20 cellular contexts compared by ENCODE assay signal in the genomic region with DNA sequence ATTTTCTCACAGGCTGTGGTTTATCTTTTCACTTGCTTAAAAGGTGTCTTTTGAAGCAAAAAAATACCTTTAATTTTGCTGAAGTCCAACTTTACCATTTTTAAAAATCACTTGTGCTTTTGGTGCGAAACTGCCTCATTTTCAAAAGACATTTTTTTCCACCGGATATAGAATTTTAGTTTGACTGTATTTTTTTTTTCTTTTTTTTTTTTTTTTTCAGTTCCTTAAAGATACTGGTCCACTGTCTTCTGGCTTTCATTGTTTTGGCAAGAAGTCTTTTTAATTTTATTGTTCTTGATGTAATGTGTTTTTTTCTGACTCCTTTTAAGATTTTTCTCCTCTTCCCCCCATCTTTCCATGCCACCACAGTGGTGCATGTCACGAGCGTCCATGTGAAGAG.
DNase-seq lines count a peak whose midpoint lies in the region; ATAC-seq and TF ChIP-seq lines count a peak whose summit lies in the region.
"Had no signal": no experiment of that assay in that cellular context is flagged by ENCODE, and none has a peak within 500 bp of the region (broad histone marks: within the 10 kb centered on the region; RNA-seq: fewer than 3 reads in every experiment).

No MANE protein-coding gene starts in this region.

- H4K5ac ChIP-seq in H9 (ENCODE audit: insufficient read length, low read depth, low read length) = no peak overlapping the region

- H3K36me3 ChIP-seq in testis (ENCODE audit: low read depth, missing control alignments) = no peaks in the 10 kb centered on the region
- H3K36me3 ChIP-seq: cardiac muscle cell, ovary, tibial nerve had no signal

- H3T11ph ChIP-seq in H9 (ENCODE audit: low read length) = no peak overlapping the region

- H2BK120ac ChIP-seq in H9 (ENCODE audit: low read depth, low read length, poor library complexity, severe bottlenecking) = no peak overlapping the region

- no peak overlapping the region for H3K56ac ChIP-seq in H9 (ENCODE audit: insufficient read length, low read depth, low read length)

- H3K23ac ChIP-seq in H9 (ENCODE audit: insufficient read length, low read depth, low read length) = no peak overlapping the region

- no peaks in the 10 kb centered on the region for H3K23me2 ChIP-seq in H9 (ENCODE audit: insufficient read length, low read depth, low read length, poor library complexity, severe bottlenecking)

- peak overlapping the region; percentile 47 for H3K27ac Mint-ChIP-seq in activated CD4-positive, alpha-beta T cell treated with anti-CD3 and anti-CD28 coated beads for 36 hours
- H3K27ac Mint-ChIP-seq in H9 = peak overlapping the region; percentile 71 to 87 (median 79); a peak in 4 of 7 replicates
- H3K27ac Mint-ChIP-seq in activated naive CD8-positive, alpha-beta T cell treated with anti-CD3 and anti-CD28 coated beads for 36 hours = peak overlapping the region; percentile 85
- H3K27ac Mint-ChIP-seq in natural killer cell treated with Interleukin-12 subunit alpha and Interleukin-12 subunit beta and Interleukin-15 and Interleukin-18, amount 100 ng/mL, for 72 hours = peak overlapping the region in 1 of 2 donors; percentile 71

- H3K4me3 ChIP-seq in testis = no peak overlapping the region
- H3K4me3 ChIP-seq: cardiac muscle cell, mucosa of descending colon, ovary had no signal

- H3K18ac ChIP-seq in H9 (ENCODE audit: insufficient read length, low read depth, low read length) = no peak overlapping the region

- no peak overlapping the region for H2BK15ac ChIP-seq in H9 (ENCODE audit: low read depth, low read length)

- H3K9ac ChIP-seq in H9 (ENCODE audit: extremely low read depth, insufficient read length, low read length) = no peak overlapping the region

- H3K27me3 Mint-ChIP-seq in activated CD4-positive, alpha-beta T cell treated with anti-CD3 and anti-CD28 coated beads for 36 hours = no peaks in the 10 kb centered on the region
- no peaks in the 10 kb centered on the region for H3K27me3 Mint-ChIP-seq in H9 (ENCODE audit: low read depth)
- H3K27me3 Mint-ChIP-seq in activated naive CD8-positive, alpha-beta T cell treated with anti-CD3 and anti-CD28 coated beads for 36 hours = no peaks in the 10 kb centered on the region
- no peaks in the 10 kb centered on the region for H3K27me3 Mint-ChIP-seq in natural killer cell treated with Interleukin-12 subunit alpha and Interleukin-12 subunit beta and Interleukin-15 and Interleukin-18, amount 100 ng/mL, for 72 hours
- H3K27me3 Mint-ChIP-seq: activated CD4-positive, alpha-beta T cell treated with anti-CD3 and anti-CD28 coated beads, Interleukin-2, amount 10 ng/mL, durations not matched to agents 7 days and 5 days had no signal

- WGBS in H9 (ENCODE audit: extremely low coverage, insufficient read length, low lambda C conversion rate) = no CpG with 5 or more reads among the region's 4 CpGs
- WGBS in testis, 2 donors = 95 to 97% methylated on average over 4 of the region's 4 CpGs

- H3K9me3 Mint-ChIP-seq in activated CD4-positive, alpha-beta T cell treated with anti-CD3 and anti-CD28 coated beads for 36 hours (ENCODE audit: low read depth) = no peaks in the 10 kb centered on the region
- no peaks in the 10 kb centered on the region for H3K9me3 Mint-ChIP-seq in H9
- H3K9me3 Mint-ChIP-seq in activated naive CD8-positive, alpha-beta T cell treated with anti-CD3 and anti-CD28 coated beads for 36 hours = no peaks in the 10 kb centered on the region
- H3K9me3 Mint-ChIP-seq in natural killer cell treated with Interleukin-12 subunit alpha and Interleukin-12 subunit beta and Interleukin-15 and Interleukin-18, amount 100 ng/mL, for 72 hours = no peaks in the 10 kb centered on the region
- H3K9me3 Mint-ChIP-seq: activated CD4-positive, alpha-beta T cell treated with anti-CD3 and anti-CD28 coated beads, Interleukin-2, amount 10 ng/mL, durations not matched to agents 7 days and 5 days had no signal

- peaks cover 9% of the 10 kb centered on the region; the same call in 1 of the 2 replicates for H3K79me2 ChIP-seq in H9 (ENCODE audit: insufficient read depth, low read length)

- peaks cover 4% of the 10 kb centered on the region for H3K79me1 ChIP-seq in H9 (ENCODE audit: insufficient read depth, low read depth, low read length, poor library complexity, severe bottlenecking)

- H3K4me1 Mint-ChIP-seq in activated CD4-positive, alpha-beta T cell treated with anti-CD3 and anti-CD28 coated beads for 36 hours = peaks cover 87% of the 10 kb centered on the region
- H3K4me1 Mint-ChIP-seq in H9 = peaks cover 56 to 63% of the 10 kb centered on the region in 2 experiments
- H3K4me1 Mint-ChIP-seq in activated naive CD8-positive, alpha-beta T cell treated with anti-CD3 and anti-CD28 coated beads for 36 hours = peaks cover 71% of the 10 kb centered on the region
- H3K4me1 Mint-ChIP-seq in natural killer cell treated with Interleukin-12 subunit alpha and Interleukin-12 subunit beta and Interleukin-15 and Interleukin-18, amount 100 ng/mL, for 72 hours (ENCODE audit: low read depth in 2 of 2) = peaks cover 45 to 46% of the 10 kb centered on the region in 2 donors

- POLR2A ChIA-PET in activated CD4-positive, alpha-beta T cell treated with anti-CD3 and anti-CD28 coated beads for 36 hours (lab: Charles Lee) = no interaction called here

- peaks cover 1% of the 10 kb centered on the region for H3K36me3 Mint-ChIP-seq in activated CD4-positive, alpha-beta T cell treated with anti-CD3 and anti-CD28 coated beads for 36 hours (ENCODE audit: low read depth)
- H3K36me3 Mint-ChIP-seq in H9 (ENCODE audit: insufficient read depth in 1 of 3, low read depth in 3 of 3) = no peaks in the 10 kb centered on the region
- peaks cover 4% of the 10 kb centered on the region for H3K36me3 Mint-ChIP-seq in activated naive CD8-positive, alpha-beta T cell treated with anti-CD3 and anti-CD28 coated beads for 36 hours
- no peaks in the 10 kb centered on the region for H3K36me3 Mint-ChIP-seq in natural killer cell treated with Interleukin-12 subunit alpha and Interleukin-12 subunit beta and Interleukin-15 and Interleukin-18, amount 100 ng/mL, for 72 hours

- no peak overlapping the region for H2BK20ac ChIP-seq in H9 (ENCODE audit: low read depth, low read length, poor library complexity, severe bottlenecking)

- TF ChIP-seq CTCF in H9 (conservative IDR thresholded peaks at IDR 0.05) = no peak
- TF ChIP-seq CTCF in testis (IDR thresholded peaks at IDR 0.05) = no peak

- intact Hi-C loops in activated CD4-positive, alpha-beta T cell treated with anti-CD3 and anti-CD28 coated beads for 36 hours (cut with DNase I, micrococcal nuclease) = loop anchor here (5.0 kb wide), 2 partner anchors 118 to 198 kb away; a partner anchor contains a TSS
- intact Hi-C loops in left colon (cut with DNase I, micrococcal nuclease) (no loop called here), testis (cut with DNase I; ENCODE audit: low total_unique reads) (no loop called here)

- H3K9me3 ChIP-seq in H9 (ENCODE audit: control insufficient read depth, low read depth, low read length) (no peaks in the 10 kb centered on the region), testis (no peaks in the 10 kb centered on the region)
- H3K9me3 ChIP-seq: mucosa of descending colon, ovary, tibial nerve had no signal

- H3K4me1 ChIP-seq in H9 (ENCODE audit: insufficient read depth, low read length) = peaks cover 7% of the 10 kb centered on the region
- H3K4me1 ChIP-seq in testis = peaks cover 4% of the 10 kb centered on the region

- no peak overlapping the region for H4K8ac ChIP-seq in H9 (replicated peaks; ENCODE audit: insufficient read length, low read depth, low read length)

- no peaks in the 10 kb centered on the region for H3K27me3 ChIP-seq in H9 (ENCODE audit: insufficient read depth, low read length)
- no peaks in the 10 kb centered on the region for H3K27me3 ChIP-seq in testis
- H3K27me3 ChIP-seq: cardiac muscle cell, ovary, tibial nerve had no signal

- peak overlapping the region; percentile 58 for H3K4me3 Mint-ChIP-seq in activated CD4-positive, alpha-beta T cell treated with anti-CD3 and anti-CD28 coated beads for 36 hours
- H3K4me3 Mint-ChIP-seq in H9 = peak overlapping the region in 1 of 2 experiments; percentile 5; a peak in 2 of 5 replicates
- H3K4me3 Mint-ChIP-seq in activated naive CD8-positive, alpha-beta T cell treated with anti-CD3 and anti-CD28 coated beads for 36 hours = peak overlapping the region; percentile 74
- H3K4me3 Mint-ChIP-seq in natural killer cell treated with Interleukin-12 subunit alpha and Interleukin-12 subunit beta and Interleukin-15 and Interleukin-18, amount 100 ng/mL, for 72 hours = peak overlapping the region; percentile 64

- CTCF ChIA-PET in activated CD4-positive, alpha-beta T cell treated with anti-CD3 and anti-CD28 coated beads for 36 hours (lab: Charles Lee) = interaction anchor here (1.5 kb wide), 1 partner anchor 10 kb away, joined by 3 read pairs; no protein-coding TSS in a partner anchor

- H3K27ac ChIP-seq in H9 (ENCODE audit: insufficient read length, low read depth, low read length) (no peak overlapping the region), testis (no peak overlapping the region)
- H3K27ac ChIP-seq: cardiac muscle cell, ovary, tibial nerve had no signal

- no peak overlapping the region for H4K91ac ChIP-seq in H9 (ENCODE audit: insufficient read length, low read depth, low read length)

- H3K14ac ChIP-seq in H9 (ENCODE audit: insufficient read depth, low read length) = no peak overlapping the region

- H3K4me2 ChIP-seq in H9 (ENCODE audit: insufficient read depth, insufficient read length, low read length) = no peak overlapping the region

- no peaks in the 10 kb centered on the region for H4K20me1 ChIP-seq in H9 (ENCODE audit: control insufficient read depth, insufficient read depth, insufficient read length)

- no peak overlapping the region for H2AFZ ChIP-seq in H9 (ENCODE audit: low read length)

- no peak overlapping the region for H2BK12ac ChIP-seq in H9 (ENCODE audit: insufficient read length, low read depth, low read length)

- no peak overlapping the region for H2BK5ac ChIP-seq in H9 (ENCODE audit: insufficient read length, low read length)

- no peak for DNase-seq in activated CD4-positive, alpha-beta T cell treated with anti-CD3 and anti-CD28 coated beads for 36 hours
- DNase-seq in activated CD4-positive, alpha-beta T cell treated with anti-CD3 and anti-CD28 coated beads, Interleukin-2, amount 50 U/mL, for 4 hours = no peak
- no peak for DNase-seq in H9
- no peak for DNase-seq in activated naive CD8-positive, alpha-beta T cell treated with anti-CD3 and anti-CD28 coated beads for 36 hours
- no peak for DNase-seq in natural killer cell treated with Interleukin-12 subunit alpha and Interleukin-12 subunit beta and Interleukin-15 and Interleukin-18, amount 100 ng/mL, for 72 hours (ENCODE audit: low spot score)
- DNase-seq in left colon = no peak
- no peak for DNase-seq in testis
- DNase-seq in NCI-H1105 treated with DMSO at 0.1 percent for 48 hours (lab: John Stamatoyannopoulos, UW) = no peak
- DNase-seq: activated CD4-positive, alpha-beta T cell treated with anti-CD3 and anti-CD28 coated beads, Interleukin-2, amount 10 ng/mL, durations not matched to agents 7 days and 5 days; activated gamma-delta T cell treated with Interleukin-2 at 50 U/mL for 16 hours; effector CD4-positive, alpha-beta T cell; KG1; mucosa of descending colon; NCI-H1417 treated with DMSO at 0.1 percent for 48 hours; ovary; Right ventricle myocardium superior; stimulated activated CD4-positive, alpha-beta T cell treated with anti-CD3 and anti-CD28 coated beads, Interleukin-2, amount 100 ng/mL, for 48 hours; stimulated activated CD8-positive, alpha-beta memory T cell treated with anti-CD3 and anti-CD28 coated beads, Interleukin-4, amount 100 ng/mL, for 48 hours had no signal

- no peak for TF ChIP-seq POLR2A in testis (IDR thresholded peaks at IDR 0.05)

- H3K4ac ChIP-seq in H9 (ENCODE audit: low read depth, low read length) = no peak overlapping the region

- ATAC-seq in activated CD4-positive, alpha-beta T cell treated with anti-CD3 and anti-CD28 coated beads for 36 hours = no peak
- ATAC-seq in natural killer cell treated with Interleukin-12 subunit alpha and Interleukin-12 subunit beta and Interleukin-15 and Interleukin-18, amount 100 ng/mL, for 72 hours = no peak
- ATAC-seq in left colon = no peak
- ATAC-seq: mucosa of descending colon had no signal

- H2AK5ac ChIP-seq in H9 (ENCODE audit: insufficient read length, low read length) = no peak overlapping the region

Comparison
In these comparisons a context has a peak if more than half of its experiments do, and no peak if none do; other contexts are left out.
1. intact Hi-C loops: an anchor here in activated CD4-positive, alpha-beta T cell treated with anti-CD3 and anti-CD28 coated beads for 36 hours (5.0 kb wide); none called in left colon and testis.